In the genomic region with DNA sequence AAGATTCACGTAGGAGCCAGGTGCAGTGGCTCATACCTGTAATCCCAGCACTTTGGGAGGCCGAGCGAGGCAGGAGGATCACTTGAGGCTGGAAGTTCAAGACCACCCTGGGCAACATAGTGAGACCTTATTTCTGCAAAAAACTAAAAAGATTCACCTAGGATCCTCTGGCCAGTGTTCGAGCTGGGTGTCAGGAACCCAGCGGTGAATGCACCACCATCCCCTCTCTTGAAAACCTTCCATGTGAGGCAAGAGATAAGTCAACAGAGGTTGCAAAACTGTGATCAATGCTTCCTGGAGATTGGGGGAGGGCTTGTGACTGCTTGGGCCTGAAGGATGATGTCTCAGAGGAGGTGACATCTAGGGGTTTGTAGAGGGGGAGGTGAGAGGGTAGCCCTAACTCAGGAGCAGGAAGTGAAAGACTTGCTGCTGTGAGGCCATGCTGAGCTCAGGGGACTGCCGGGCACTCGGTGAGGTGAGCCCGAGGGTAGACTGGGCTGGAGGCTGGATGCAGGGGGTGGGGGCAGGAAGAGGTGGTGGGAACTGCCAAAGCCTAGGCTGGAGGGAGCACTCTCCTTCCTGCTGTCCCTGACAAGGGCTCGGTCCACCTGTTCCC, we compare ENCODE assay signal across 1 cellular context.
TF ChIP-seq lines count a peak whose summit lies in the region.

No MANE protein-coding gene starts in this region.

TF ChIP-seq in HepG2, 621 proteins besides CTCF, POLR2A, EP300 and RAD21 (continued from another document and continues in another):
- TF ChIP-seq ZNF343 (CRISPR knock-in tag; IDR thresholded peaks at IDR 0.05) (no peak), ZNF44 (CRISPR knock-in tag; IDR thresholded peaks at IDR 0.05) (no peak), ZNF383 (CRISPR knock-in tag; IDR thresholded peaks at IDR 0.05; ENCODE audit: borderline replicate concordance) (no peak), ZNF557 (CRISPR knock-in tag; IDR thresholded peaks at IDR 0.05) (peak; percentile 33; the same call in 1 of the 2 replicates), GZF1 (CRISPR knock-in tag; IDR thresholded peaks at IDR 0.05) (no peak), ZNF775 (CRISPR knock-in tag; IDR thresholded peaks at IDR 0.05; ENCODE audit: borderline replicate concordance) (no peak), TCF7 (IDR thresholded peaks at IDR 0.05; ENCODE audit: low read depth) (no peak; the same call in 1 of the 2 replicates), ONECUT2 (CRISPR knock-in tag; IDR thresholded peaks at IDR 0.05) (peak; percentile 96), ZNF468 (CRISPR knock-in tag; IDR thresholded peaks at IDR 0.05) (no peak), TP53 (CRISPR knock-in tag; conservative IDR thresholded peaks at IDR 0.05) (no peak), ZNF260 (CRISPR knock-in tag; IDR thresholded peaks at IDR 0.05; ENCODE audit: borderline replicate concordance, low read depth) (no peak), MXI1 (IDR thresholded peaks at IDR 0.05; ENCODE audit: borderline replicate concordance, low read depth, low read length) (no peak; the same call in 2 of the 3 replicates), FOXK1 (CRISPR knock-in tag; IDR thresholded peaks at IDR 0.05; ENCODE audit: borderline replicate concordance, low read depth) (peak; percentile 91; the same call in 1 of the 2 replicates), ZBTB40 (IDR thresholded peaks at IDR 0.05) (no peak), ZBTB40 (CRISPR knock-in tag; IDR thresholded peaks at IDR 0.05) (peak; percentile 16; the same call in 1 of the 2 replicates), ZNF619 (CRISPR knock-in tag; IDR thresholded peaks at IDR 0.05) (no peak), REPIN1 (CRISPR knock-in tag; IDR thresholded peaks at IDR 0.05; ENCODE audit: borderline replicate concordance, low read depth) (peak; percentile 97), SOX5 (CRISPR knock-in tag; IDR thresholded peaks at IDR 0.05; ENCODE audit: borderline replicate concordance) (peak; percentile 76), CEBPG (CRISPR knock-in tag; IDR thresholded peaks at IDR 0.05) (peak; percentile 99), HOXA5 (CRISPR knock-in tag; IDR thresholded peaks at IDR 0.05) (peak; percentile 79), ATRX (CRISPR knock-in tag; IDR thresholded peaks at IDR 0.05; ENCODE audit: borderline replicate concordance) (no peak), KAT7 (CRISPR knock-in tag; IDR thresholded peaks at IDR 0.05; ENCODE audit: borderline replicate concordance) (no peak), PCBP2 (optimal IDR thresholded peaks at IDR 0.05; ENCODE audit: low read depth, low read length, poor library complexity, severe bottlenecking) (no peak), MBD4 (IDR thresholded peaks at IDR 0.05; ENCODE audit: borderline replicate concordance, low read length) (no peak), MYNN (CRISPR knock-in tag; IDR thresholded peaks at IDR 0.05; ENCODE audit: low read depth) (peak; percentile 28; the same call in 1 of the 2 replicates), RELA (CRISPR knock-in tag; IDR thresholded peaks at IDR 0.05) (no peak), ZFP62 (CRISPR knock-in tag; IDR thresholded peaks at IDR 0.05) (no peak), ZMYM3 (CRISPR knock-in tag; IDR thresholded peaks at IDR 0.05) (peak; percentile 71), NR2F1 (CRISPR knock-in tag; IDR thresholded peaks at IDR 0.05) (peak in 1 of 2 experiments; percentile 67; a peak in 1 of 4 replicates), FOXK2 (IDR thresholded peaks at IDR 0.05) (no peak), FLYWCH1 (CRISPR knock-in tag; IDR thresholded peaks at IDR 0.05) (no peak), ZNF205 (CRISPR knock-in tag; IDR thresholded peaks at IDR 0.05) (peak; percentile 95), ARNT2 (CRISPR knock-in tag; IDR thresholded peaks at IDR 0.05; ENCODE audit: low read depth) (peak; percentile 79), KDM6A (CRISPR knock-in tag; IDR thresholded peaks at IDR 0.05; ENCODE audit: low read depth) (peak; percentile 82), XBP1 (CRISPR knock-in tag; IDR thresholded peaks at IDR 0.05) (no peak), PTBP1 (IDR thresholded peaks at IDR 0.05; ENCODE audit: low read depth, low read length, poor library complexity, severe bottlenecking) (no peak), ZNF441 (CRISPR knock-in tag; IDR thresholded peaks at IDR 0.05; ENCODE audit: borderline replicate concordance) (peak; percentile 50; the same call in 1 of the 2 replicates), HNRNPL (IDR thresholded peaks at IDR 0.05; ENCODE audit: low read depth, low read length) (no peak), ZNF879 (CRISPR knock-in tag; IDR thresholded peaks at IDR 0.05) (no peak), ZSCAN5A (CRISPR knock-in tag; IDR thresholded peaks at IDR 0.05; ENCODE audit: borderline replicate concordance) (peak; percentile 81; the same call in 1 of the 2 replicates), NAIF1 (CRISPR knock-in tag; IDR thresholded peaks at IDR 0.05; ENCODE audit: borderline replicate concordance) (no peak), RBM39 (IDR thresholded peaks at IDR 0.05; ENCODE audit: low read depth, low read length, poor library complexity, severe bottlenecking) (no peak), HMGXB3 (CRISPR knock-in tag; IDR thresholded peaks at IDR 0.05; ENCODE audit: borderline replicate concordance) (0 out of 2 replicates have a peak, but pooled peaks have one; percentile 81), SMARCC2 (IDR thresholded peaks at IDR 0.05) (no peak), ELF3 (CRISPR knock-in tag; IDR thresholded peaks at IDR 0.05) (peak; percentile 98), GTF3A (CRISPR knock-in tag; conservative IDR thresholded peaks at IDR 0.05) (no peak), TAF1 (CRISPR knock-in tag; IDR thresholded peaks at IDR 0.05) (no peak)
- TF ChIP-seq, protein P1, sequence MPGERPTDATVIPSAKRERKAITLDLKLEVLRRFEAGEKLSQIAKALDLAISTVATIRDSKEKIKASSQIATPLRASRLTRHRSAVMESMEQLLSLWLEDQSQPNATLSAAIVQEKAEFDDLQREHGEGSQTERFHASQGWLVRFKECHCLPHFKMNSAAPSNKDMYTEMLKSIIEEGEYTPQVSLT (CRISPR knock-in tag; IDR thresholded peaks at IDR 0.05; ENCODE audit: borderline replicate concordance, low read depth): no peak
- TF ChIP-seq, protein P2, sequence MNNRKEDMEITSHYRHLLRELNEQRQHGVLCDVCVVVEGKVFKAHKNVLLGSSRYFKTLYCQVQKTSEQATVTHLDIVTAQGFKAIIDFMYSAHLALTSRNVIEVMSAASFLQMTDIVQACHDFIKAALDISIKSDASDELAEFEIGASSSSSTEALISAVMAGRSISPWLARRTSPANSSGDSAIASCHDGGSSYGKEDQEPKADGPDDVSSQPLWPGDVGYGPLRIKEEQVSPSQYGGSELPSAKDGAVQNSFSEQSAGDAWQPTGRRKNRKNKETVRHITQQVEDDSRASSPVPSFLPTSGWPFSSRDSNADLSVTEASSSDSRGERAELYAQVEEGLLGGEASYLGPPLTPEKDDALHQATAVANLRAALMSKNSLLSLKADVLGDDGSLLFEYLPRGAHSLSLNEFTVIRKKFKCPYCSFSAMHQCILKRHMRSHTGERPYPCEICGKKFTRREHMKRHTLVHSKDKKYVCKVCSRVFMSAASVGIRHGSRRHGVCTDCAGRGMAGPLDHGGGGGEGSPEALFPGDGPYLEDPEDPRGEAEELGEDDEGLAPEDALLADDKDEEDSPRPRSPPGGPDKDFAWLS (CRISPR knock-in tag; IDR thresholded peaks at IDR 0.05; ENCODE audit: borderline replicate concordance): no peak
